Comparison of ENCODE assay signal across 22 cellular contexts in the genomic region with DNA sequence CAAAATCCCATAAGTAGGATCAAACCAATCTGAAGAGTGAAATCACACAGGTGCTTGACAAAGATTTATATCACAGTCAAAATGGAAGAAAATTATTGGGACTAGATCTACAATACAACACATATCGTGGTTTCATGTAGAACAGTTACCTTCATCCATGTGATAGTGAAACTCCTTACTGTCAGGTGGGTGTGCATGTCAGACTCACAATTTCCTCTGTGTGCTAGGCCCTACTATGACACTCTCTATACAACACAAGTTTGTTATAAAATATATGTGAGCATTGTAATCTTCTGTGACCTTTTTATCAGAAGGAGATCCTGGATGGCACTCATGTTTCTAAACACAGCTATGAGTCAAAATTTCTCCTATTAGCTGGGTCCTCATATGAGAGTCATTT.
"Had no signal": no experiment of that assay in that cellular context is flagged by ENCODE, and none has a peak within 500 bp of the region (broad histone marks: within the 10 kb centered on the region; RNA-seq: fewer than 3 reads in every experiment).

No MANE protein-coding gene starts in this region.

- H3K27me3 Mint-ChIP-seq: dendritic cell treated with granulocyte-macrophage colony-stimulating factor and Interleukin-4, amounts not matched to agents 40 ng/mL and 50 ng/mL, for 4 days; effector memory CD8-positive, alpha-beta T cell had no signal

- H3K9me3 Mint-ChIP-seq: dendritic cell treated with granulocyte-macrophage colony-stimulating factor and Interleukin-4, amounts not matched to agents 40 ng/mL and 50 ng/mL, for 4 days; effector memory CD8-positive, alpha-beta T cell; endodermal cell had no signal

- ATAC-seq: effector memory CD8-positive, alpha-beta T cell; esophagus mucosa; foreskin keratinocyte; gastrocnemius medialis; gastroesophageal sphincter; heart left ventricle; heart right ventricle had no signal

- DNase-seq: colonic mucosa; cortex of kidney; dermis blood vessel endothelial cell; dorsolateral prefrontal cortex; effector CD4-positive, alpha-beta T cell; effector CD8-positive, alpha-beta T cell; effector memory CD4-positive, alpha-beta T cell; effector memory CD8-positive, alpha-beta T cell; endodermal cell; erythroblast; esophagus squamous epithelium; foreskin fibroblast; foreskin keratinocyte; foreskin melanocyte; gastrocnemius medialis; glutamatergic neuron; head of caudate nucleus; heart left ventricle; heart right ventricle had no signal

- H3K4me1 Mint-ChIP-seq: endodermal cell had no signal

- H3K27ac Mint-ChIP-seq: dendritic cell treated with granulocyte-macrophage colony-stimulating factor and Interleukin-4, amounts not matched to agents 40 ng/mL and 50 ng/mL, for 4 days; effector memory CD8-positive, alpha-beta T cell; endodermal cell had no signal

- H3K4me3 Mint-ChIP-seq: dendritic cell treated with granulocyte-macrophage colony-stimulating factor and Interleukin-4, amounts not matched to agents 40 ng/mL and 50 ng/mL, for 4 days; effector memory CD8-positive, alpha-beta T cell; endodermal cell had no signal
